In genomic region chr3:85567074-85567676, GRCh38 we compare ENCODE assay signal across 8 cellular contexts.
DNase-seq lines count a peak whose midpoint lies in the region; ATAC-seq and TF ChIP-seq lines count a peak whose summit lies in the region.

No MANE protein-coding gene starts in this region.

- H3K4me3 Mint-ChIP-seq in endothelial cell (ENCODE audit: unreplicated experiment): no peak overlapping the region
- H3K4me3 Mint-ChIP-seq in nephron progenitor cell: no peak overlapping the region

- H3K36me3 ChIP-seq in cardiac muscle cell: no peaks in the 10 kb centered on the region
- no peaks in the 10 kb centered on the region for H3K36me3 ChIP-seq in OCI-LY7 (ENCODE audit: insufficient read depth, low read length)

- no TSS peak for BruUV-seq in OCI-LY7 (replicated peaks; lab: Mats Ljungman, UMichigan)

- H3K27ac Mint-ChIP-seq in endothelial cell (ENCODE audit: unreplicated experiment): no peak overlapping the region
- H3K27ac Mint-ChIP-seq in nephron progenitor cell: no peak overlapping the region

- H3K9me3 ChIP-seq in cardiac muscle cell (ENCODE audit: low read depth) (no peaks in the 10 kb centered on the region), OCI-LY7 (ENCODE audit: low read length) (no peaks in the 10 kb centered on the region)

- POLR2A ChIA-PET in OCI-LY7 (lab: Charles Lee): interaction anchor here (0.6 to 0.7 kb wide), 2 partner anchors 616 to 914 kb away, joined by 3 read pairs; no protein-coding TSS in a partner anchor

- H4K20me1 ChIP-seq in OCI-LY7 (ENCODE audit: insufficient read depth, low read length): no peaks in the 10 kb centered on the region

- CTCF ChIA-PET in OCI-LY7 (lab: Charles Lee; ENCODE audit: unreplicated experiment): no interaction called here

- intact Hi-C loops in Right ventricle myocardium superior (cut with DNase I): no loop called here
- intact Hi-C loops in OCI-LY7 (cut with micrococcal nuclease; ENCODE audit: unreplicated experiment): no loop called here

- H3K4me3 ChIP-seq in cardiac muscle cell (no peak overlapping the region), OCI-LY7 (ENCODE audit: low read depth, low read length, poor library complexity, severe bottlenecking) (no peak overlapping the region)

- no peaks in the 10 kb centered on the region for H3K9me2 ChIP-seq in OCI-LY7 (ENCODE audit: insufficient read depth, low read length)

- H2AFZ ChIP-seq in OCI-LY7 (ENCODE audit: low read length): no peak overlapping the region

- H3K27ac ChIP-seq in cardiac muscle cell (no peak overlapping the region), OCI-LY7 (ENCODE audit: low read depth, low read length, poor library complexity, severe bottlenecking) (no peak overlapping the region)

- no peaks in the 10 kb centered on the region for H3K27me3 ChIP-seq in cardiac muscle cell

- H3K79me2 ChIP-seq in OCI-LY7 (ENCODE audit: insufficient read depth, low read depth, low read length): no peaks in the 10 kb centered on the region

- ATAC-seq in Right ventricle myocardium superior (ENCODE audit: poor library complexity): no peak
- ATAC-seq in HG02885 (IDR thresholded peaks at IDR 0.05; ENCODE audit: poor library complexity, unreplicated experiment): peak; percentile 81
- no peak for ATAC-seq in HG02938 (IDR thresholded peaks at IDR 0.05; ENCODE audit: unreplicated experiment)

- no peaks in the 10 kb centered on the region for H3K36me3 Mint-ChIP-seq in endothelial cell (ENCODE audit: low read depth, unreplicated experiment)
- H3K36me3 Mint-ChIP-seq in nephron progenitor cell (ENCODE audit: low read depth): no peaks in the 10 kb centered on the region

- H3K4me2 ChIP-seq in OCI-LY7 (ENCODE audit: low read length): no peak overlapping the region

- DNase-seq in cardiac muscle cell (ENCODE audit: low read depth in 1 of 2, low spot score in 1 of 2): peak; percentile 54 to 80
- DNase-seq in Right ventricle myocardium superior: no peak
- peak; percentile 46 for DNase-seq in OCI-LY7 (ENCODE audit: low spot score)
- peak; percentile 74 for DNase-seq in endothelial cell (ENCODE audit: low spot score)
- peak; percentile 64 for DNase-seq in nephron progenitor cell
- DNase-seq in activated gamma-delta T cell treated with Interleukin-2 at 50 U/mL for 16 hours: no peak

- H3K4me1 ChIP-seq in cardiac muscle cell (ENCODE audit: low read depth): no peaks in the 10 kb centered on the region
- H3K4me1 ChIP-seq in OCI-LY7 (ENCODE audit: insufficient read depth, low read length, poor library complexity, severe bottlenecking): no peaks in the 10 kb centered on the region

- TF ChIP-seq CTCF in cardiac muscle cell (IDR thresholded peaks at IDR 0.05; ENCODE audit: low read depth, low read length) (peak; percentile 49), OCI-LY7 (conservative IDR thresholded peaks at IDR 0.05; ENCODE audit: low read length) (peak; percentile 91), endothelial cell (IDR thresholded peaks at IDR 0.05; ENCODE audit: unreplicated experiment) (peak; percentile 93), nephron progenitor cell (IDR thresholded peaks at IDR 0.05) (peak; percentile 75)

- H3K9me3 Mint-ChIP-seq in endothelial cell (ENCODE audit: unreplicated experiment) (no peaks in the 10 kb centered on the region), nephron progenitor cell (no peaks in the 10 kb centered on the region)

- H3K4me1 Mint-ChIP-seq in endothelial cell (ENCODE audit: unreplicated experiment) (no peaks in the 10 kb centered on the region), nephron progenitor cell (no peaks in the 10 kb centered on the region)

- H3K27me3 Mint-ChIP-seq in endothelial cell (ENCODE audit: unreplicated experiment) (peaks cover 3% of the 10 kb centered on the region), nephron progenitor cell (ENCODE audit: low read depth, poor library complexity) (peaks cover under 1% of the 10 kb centered on the region)

Comparison
In these comparisons a context has a peak if more than half of its experiments do, and no peak if none do; other contexts are left out.
1. DNase-seq: peak in cardiac muscle cell (2 of 2), OCI-LY7 (single experiment), endothelial cell (single experiment) and nephron progenitor cell (single experiment); none in Right ventricle myocardium superior (single experiment) and activated gamma-delta T cell treated with Interleukin-2 at 50 U/mL for 16 hours (single experiment).
2. Peak in every context shown above with its lines, with median percentiles within 50 percentile points of each other: CTCF ChIP-seq.